ENCODE assay signal across 7 cellular contexts in genomic region chr2:62505649-62506420, GRCh38. TPM values are rescaled to one million over a fixed set of nuclear protein-coding genes. Genes with fewer than 3 reads are reported as not detected.
DNase-seq lines count a peak whose midpoint lies in the region; ATAC-seq and TF ChIP-seq lines count a peak whose summit lies in the region.

TMEM17 (minus strand) TSS chr2:62506195; CDS start chr2:62506129, 66 bp downstream.

- ATAC-seq in RWPE2 (ENCODE audit: low read depth), result peak; percentile 90
- peak; percentile 93 for ATAC-seq in body of pancreas

- TF ChIP-seq POLR2A in body of pancreas (IDR thresholded peaks at IDR 0.05), result peak; percentile 44 to 71 (median 66)

- H3K36me3 ChIP-seq in Loucy (ENCODE audit: insufficient read depth, low read length), result no peaks in the 10 kb centered on the region
- no peaks in the 10 kb centered on the region for H3K36me3 ChIP-seq in RWPE2 (ENCODE audit: low read depth)
- no peaks in the 10 kb centered on the region for H3K36me3 ChIP-seq in body of pancreas (replicated peaks in 1 of 2; ENCODE audit: insufficient read depth in 1 of 2, low read depth in 2 of 2)

- DNase-seq in HCEC 1CT, result peak; percentile 91
- peak; percentile 84 for DNase-seq in RWPE2 (ENCODE audit: low spot score)
- DNase-seq in body of pancreas, result peak; percentile 93 to 95 (median 93)
- peak; percentile 64 to 98 (median 87) for DNase-seq in hypothalamus (lab: John Stamatoyannopoulos, UW)
- DNase-seq in pulmonary artery endothelial cell (ENCODE audit: low read depth, low spot score), result peak; percentile 54

- H3K9me2 ChIP-seq in Loucy (replicated peaks; ENCODE audit: low read depth, low read length), result no peaks in the 10 kb centered on the region

- no peaks in the 10 kb centered on the region for H4K20me1 ChIP-seq in Loucy (ENCODE audit: insufficient read depth, low read length, poor library complexity, severe bottlenecking)

- H3K79me2 ChIP-seq in Loucy (ENCODE audit: insufficient read depth, low read length), result no peaks in the 10 kb centered on the region

- TF ChIP-seq CTCF in GM12875 (IDR thresholded peaks at IDR 0.05; ENCODE audit: borderline replicate concordance, insufficient read depth, low read depth, low read length) (no peak), Loucy (conservative IDR thresholded peaks at IDR 0.05; ENCODE audit: low read length) (no peak), RWPE2 (IDR thresholded peaks at IDR 0.05; ENCODE audit: poor library complexity, severe bottlenecking) (no peak), body of pancreas (IDR thresholded peaks at IDR 0.05) (no peak)

- 1 to 2% methylated on average over 7 to 63 of the region's 76 CpGs for WGBS in body of pancreas, 2 donors

- peak within 1 kb of the TSS; percentile 26 for H3K9ac ChIP-seq in Loucy (ENCODE audit: low read depth, low read length, poor library complexity, severe bottlenecking)

- H3K9me3 ChIP-seq in Loucy (ENCODE audit: insufficient read depth, low read depth, low read length) (no peaks in the 10 kb centered on the region), RWPE2 (ENCODE audit: severe bottlenecking) (no peaks in the 10 kb centered on the region), body of pancreas (no peaks in the 10 kb centered on the region)

- intact Hi-C loops in body of pancreas (cut with DNase I), result no loop called here

- H3F3A ChIP-seq in Loucy (ENCODE audit: low read depth), result no peaks in the 10 kb centered on the region

- H2AFZ ChIP-seq in Loucy (ENCODE audit: low read length), result peak within 1 kb of the TSS; percentile 96

- H3K4me3 ChIP-seq in GM12875 (ENCODE audit: low read depth, low read length) (peak within 1 kb of the TSS; percentile 80), Loucy (ENCODE audit: low read length, poor library complexity, severe bottlenecking) (peak within 1 kb of the TSS; percentile 70), RWPE2 (ENCODE audit: severe bottlenecking) (peak within 1 kb of the TSS; percentile 53), body of pancreas (peak within 1 kb of the TSS; percentile 44 to 73)

- H3K27ac ChIP-seq in RWPE2 (ENCODE audit: poor library complexity, severe bottlenecking) (peak within 1 kb of the TSS; percentile 68), body of pancreas (peak within 1 kb of the TSS; percentile 87 to 96 (median 91))

- H3K4me2 ChIP-seq in Loucy (ENCODE audit: low read depth, low read length, poor library complexity, severe bottlenecking), result peak within 1 kb of the TSS; percentile 79

- no peaks in the 10 kb centered on the region for H3K27me3 ChIP-seq in Loucy (ENCODE audit: insufficient read depth, low read length, poor library complexity, severe bottlenecking)
- no peaks in the 10 kb centered on the region for H3K27me3 ChIP-seq in RWPE2 (ENCODE audit: insufficient read depth, poor library complexity, severe bottlenecking)
- no peaks in the 10 kb centered on the region for H3K27me3 ChIP-seq in body of pancreas

- peaks cover 9% of the 10 kb centered on the region for H3K4me1 ChIP-seq in Loucy (ENCODE audit: insufficient read depth, low read length, poor library complexity, severe bottlenecking)
- H3K4me1 ChIP-seq in RWPE2 (ENCODE audit: insufficient read depth, poor library complexity, severe bottlenecking), result no peaks in the 10 kb centered on the region
- peaks cover 8% of the 10 kb centered on the region for H3K4me1 ChIP-seq in body of pancreas

RNA-seq across cellular contexts. Expression of gene TMEM17, which starts in this region (rescaled TPM):
- total RNA-seq in body of pancreas (1 to 10 TPM; 2.3 to 3.3 TPM), pulmonary artery endothelial cell (0.63 and 1.5 TPM in 2 replicates)

Comparison
In these comparisons a context has a peak if more than half of its experiments do, and no peak if none do; other contexts are left out.
1. Peak in every context shown above with its lines: DNase-seq, ATAC-seq, H3K4me3 ChIP-seq and H3K27ac ChIP-seq.